Comparison of ENCODE assay signal across 8 cellular contexts in the genomic region with DNA sequence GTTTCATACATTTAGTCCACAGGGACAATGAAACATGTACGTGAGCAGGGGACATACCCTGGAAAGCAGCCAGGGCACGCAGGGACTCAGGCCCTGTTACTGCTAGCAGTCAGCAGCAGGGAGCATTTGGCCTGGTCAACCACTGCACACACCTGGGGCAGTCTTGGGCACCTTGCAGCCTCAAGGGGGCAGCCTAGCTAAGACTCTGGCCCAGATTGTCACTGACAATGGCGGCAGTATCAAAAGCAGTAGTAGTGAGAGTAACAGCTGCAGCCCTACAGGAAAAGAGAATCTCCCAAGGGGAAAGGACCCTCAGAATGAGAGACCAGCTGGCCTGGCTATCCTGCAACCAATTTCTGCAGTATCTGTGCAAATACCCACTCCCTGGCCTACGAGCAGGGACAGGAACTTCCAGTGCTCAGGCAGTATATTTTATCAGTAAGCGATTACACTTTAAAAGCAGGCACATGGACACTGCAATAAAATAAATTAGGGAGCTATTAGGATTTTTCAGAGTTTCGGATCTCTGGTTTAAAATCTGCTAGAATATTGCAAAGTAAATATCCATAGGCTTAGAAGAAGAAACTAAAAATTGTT.
A peak's percentile ranks its signal among the peaks of the same experiment; 100 is the strongest.
DNase-seq lines count a peak whose midpoint lies in the region; ATAC-seq, FAIRE-seq and TF ChIP-seq lines count a peak whose summit lies in the region.

No MANE protein-coding gene starts in this region.

- BruUV-seq in HepG2 (replicated peaks; lab: Mats Ljungman, UMichigan): no TSS peak

- DNase-seq in NCI-H2196 (lab: John Stamatoyannopoulos, UW; ENCODE audit: unreplicated experiment) (peak; percentile 29), NCI-H2196 treated with DMSO at 0.1 percent for 48 hours (lab: John Stamatoyannopoulos, UW; ENCODE audit: unreplicated experiment) (no peak), NCI-H128 (lab: John Stamatoyannopoulos, UW; ENCODE audit: unreplicated experiment) (peak; percentile 3), activated B cell treated with CpG ODN at 0.5 μM for 24 hours (peak; percentile 25), caudate nucleus (lab: John Stamatoyannopoulos, UW) (peak in 37 of 61 donors; percentile 1 to 37 (median 7)), HepG2 (ENCODE audit: low spot score) (peak; percentile 60)
- peak; percentile 30 for DNase-seq in stimulated activated CD8-positive, alpha-beta memory T cell treated with anti-CD3 and anti-CD28 coated beads, Interleukin-12 subunit alpha, Interleukin-12 subunit beta, amount 100 ng/mL, for 1 hour (ENCODE audit: low read depth)

- no peaks in the 10 kb centered on the region for H3K36me3 Mint-ChIP-seq in activated B cell treated with CpG ODN at 0.5 μM for 24 hours (ENCODE audit: low read depth)

- H3K27me3 Mint-ChIP-seq in activated B cell treated with CpG ODN at 0.5 μM for 24 hours: peaks cover 2% of the 10 kb centered on the region

- peaks cover 8% of the 10 kb centered on the region for H3K4me1 Mint-ChIP-seq in activated B cell treated with CpG ODN at 0.5 μM for 24 hours

- H3K36me3 ChIP-seq in HepG2 (replicated peaks in 1 of 2; ENCODE audit: control insufficient read depth in 1 of 2, insufficient read depth in 2 of 2, low read length in 2 of 2): no peaks in the 10 kb centered on the region

- in situ Hi-C loops in HepG2 (cut with HindIII; ENCODE audit: extremely low pct_ligation_motif_present, low pct_unique_long_range_greater_than_20kb): loop anchor here (5.0 to 10.0 kb wide), 2 partner anchors 230 to 418 kb away; no protein-coding TSS in a partner anchor

- no peak overlapping the region for H2AFZ ChIP-seq in HepG2 (ENCODE audit: low read length)

- ATAC-seq in HG02798 (IDR thresholded peaks at IDR 0.05; ENCODE audit: poor library complexity, unreplicated experiment) (peak; percentile 99), activated B cell treated with CpG ODN at 0.5 μM for 24 hours (ENCODE audit: low read depth) (peak; percentile 95), HepG2 (peak; percentile 100)

- peak; percentile 72 for TF ChIP-seq RAD21 in HepG2 (CRISPR knock-in tag; IDR thresholded peaks at IDR 0.05)

- peak overlapping the region; percentile 24; the same call in 1 of the 2 replicates for H3K4me2 ChIP-seq in HepG2 (ENCODE audit: low read depth, low read length)

- TF ChIP-seq EP300 in HepG2 (IDR thresholded peaks at IDR 0.05; ENCODE audit: low read depth in 2 of 2, low read length in 2 of 2) (no peak), HepG2 (CRISPR knock-in tag; IDR thresholded peaks at IDR 0.05; ENCODE audit: borderline replicate concordance) (no peak)

- CTCF ChIA-PET in activated B cell treated with CpG ODN at 0.5 μM for 24 hours (lab: Charles Lee) (interaction anchor here (0.7 to 9.5 kb wide), 5 partner anchors 9 to 422 kb away, joined by 3 to 193 read pairs (median 6); no protein-coding TSS in a partner anchor), HepG2 (lab: Yijun Ruan, JAX; ENCODE audit: low intra/inter-chr PET ratio, low total read pairs) (interaction anchor here (1.3 to 3.5 kb wide), 3 partner anchors 226 to 423 kb away, joined by 5 to 42 read pairs (median 5); no protein-coding TSS in a partner anchor)

- H3K27me3 ChIP-seq in HepG2 (ENCODE audit: control insufficient read depth in 1 of 2, insufficient read depth in 2 of 2, low read length in 2 of 2): no peaks in the 10 kb centered on the region

- no peaks in the 10 kb centered on the region for H4K20me1 ChIP-seq in HepG2 (ENCODE audit: insufficient read depth, low read length)

- H3K4me3 ChIP-seq in HepG2 (replicated peaks in 1 of 3; ENCODE audit: insufficient read depth in 1 of 3, low read depth in 2 of 3, low read length in 3 of 3): no peak overlapping the region

- 38% methylated on average over 3 of the region's 6 CpGs for WGBS in HepG2 (ENCODE audit: low lambda C conversion rate)

- POLR2A ChIA-PET in activated B cell treated with CpG ODN at 0.5 μM for 24 hours (lab: Charles Lee) (interaction anchor here (0.9 kb wide), 1 partner anchor 40 kb away, joined by 5 read pairs; no protein-coding TSS in a partner anchor), HepG2 (lab: Yijun Ruan, JAX) (no interaction called here)

- TF ChIP-seq POLR2A in HepG2 (IDR thresholded peaks at IDR 0.05; ENCODE audit: insufficient read depth in 1 of 2, low read depth in 2 of 2, low read length in 2 of 2): no peak

- no peak overlapping the region for H3K4me3 Mint-ChIP-seq in activated B cell treated with CpG ODN at 0.5 μM for 24 hours

- H3K9ac ChIP-seq in HepG2 (ENCODE audit: insufficient read depth, low read depth, low read length): no peak overlapping the region

- TF ChIP-seq CTCF in activated B cell treated with CpG ODN at 0.5 μM for 24 hours (IDR thresholded peaks at IDR 0.05) (no peak), HepG2 (CRISPR knock-in tag; IDR thresholded peaks at IDR 0.05) (peak; percentile 90)

- no peaks in the 10 kb centered on the region for H3K9me3 Mint-ChIP-seq in activated B cell treated with CpG ODN at 0.5 μM for 24 hours

- no peaks in the 10 kb centered on the region for H3K9me3 ChIP-seq in HepG2 (ENCODE audit: low read length)

- FAIRE-seq in HepG2 (lab: Jason Lieb, UNC): peak; percentile 71

- H3K79me2 ChIP-seq in HepG2 (ENCODE audit: insufficient read depth, low read length): no peaks in the 10 kb centered on the region

- H3K27ac ChIP-seq in caudate nucleus (ENCODE audit: low read depth, low read length): no peak overlapping the region
- H3K27ac ChIP-seq in HepG2 (ENCODE audit: extremely low read length, insufficient read depth, low read length): no peak overlapping the region

- intact Hi-C loops in activated B cell treated with CpG ODN at 0.5 μM for 24 hours (cut with micrococcal nuclease) (loop anchor here (1.0 to 5.0 kb wide), 4 partner anchors 88 to 1665 kb away; no protein-coding TSS in a partner anchor), HepG2 (cut with micrococcal nuclease; ENCODE audit: unreplicated experiment) (loop anchor here (1.0 to 5.0 kb wide), 4 partner anchors 180 to 1665 kb away; no protein-coding TSS in a partner anchor)

- no peak overlapping the region for H3K27ac Mint-ChIP-seq in activated B cell treated with CpG ODN at 0.5 μM for 24 hours

- no peaks in the 10 kb centered on the region for H3K4me1 ChIP-seq in HepG2 (ENCODE audit: insufficient read depth, low read length)

TF ChIP-seq in HepG2, 621 proteins besides CTCF, POLR2A, EP300 and RAD21 (continues in another document):
- TF ChIP-seq ZKSCAN1 (IDR thresholded peaks at IDR 0.05; ENCODE audit: low read length) (no peak), ZFP90 (CRISPR knock-in tag; IDR thresholded peaks at IDR 0.05; ENCODE audit: borderline replicate concordance) (no peak), DNMT3B (CRISPR knock-in tag; conservative IDR thresholded peaks at IDR 0.05) (no peak), ZMYM4 (CRISPR knock-in tag; IDR thresholded peaks at IDR 0.05) (0 out of 2 replicates have a peak, but pooled peaks have one; percentile 17), KDM5B (CRISPR knock-in tag; IDR thresholded peaks at IDR 0.05; ENCODE audit: borderline replicate concordance) (peak; percentile 20; the same call in 1 of the 2 replicates), ZNF644 (CRISPR knock-in tag; IDR thresholded peaks at IDR 0.05; ENCODE audit: low read depth) (0 out of 2 replicates have a peak, but pooled peaks have one; percentile 18), MEIS1 (CRISPR knock-in tag; IDR thresholded peaks at IDR 0.05; ENCODE audit: borderline replicate concordance) (0 out of 2 replicates have a peak, but pooled peaks have one; percentile 25), CBX5 (CRISPR knock-in tag; IDR thresholded peaks at IDR 0.05; ENCODE audit: borderline replicate concordance) (0 out of 2 replicates have a peak, but pooled peaks have one; percentile 60), ZNF160 (CRISPR knock-in tag; IDR thresholded peaks at IDR 0.05) (0 out of 2 replicates have a peak, but pooled peaks have one; percentile 37), NRL (CRISPR knock-in tag; IDR thresholded peaks at IDR 0.05; ENCODE audit: borderline replicate concordance) (no peak), ZNF83 (CRISPR knock-in tag; IDR thresholded peaks at IDR 0.05; ENCODE audit: borderline replicate concordance) (no peak), XRCC5 (optimal IDR thresholded peaks at IDR 0.05; ENCODE audit: low read length) (peak; percentile 78), POGZ (CRISPR knock-in tag; IDR thresholded peaks at IDR 0.05) (peak; percentile 29; the same call in 1 of the 2 replicates), ZFX (CRISPR knock-in tag; IDR thresholded peaks at IDR 0.05; ENCODE audit: low read depth) (peak; percentile 45), SP4 (CRISPR knock-in tag; IDR thresholded peaks at IDR 0.05) (no peak)
- TF ChIP-seq, protein P1, sequence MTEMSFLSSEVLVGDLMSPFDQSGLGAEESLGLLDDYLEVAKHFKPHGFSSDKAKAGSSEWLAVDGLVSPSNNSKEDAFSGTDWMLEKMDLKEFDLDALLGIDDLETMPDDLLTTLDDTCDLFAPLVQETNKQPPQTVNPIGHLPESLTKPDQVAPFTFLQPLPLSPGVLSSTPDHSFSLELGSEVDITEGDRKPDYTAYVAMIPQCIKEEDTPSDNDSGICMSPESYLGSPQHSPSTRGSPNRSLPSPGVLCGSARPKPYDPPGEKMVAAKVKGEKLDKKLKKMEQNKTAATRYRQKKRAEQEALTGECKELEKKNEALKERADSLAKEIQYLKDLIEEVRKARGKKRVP (CRISPR knock-in tag; IDR thresholded peaks at IDR 0.05): no peak
- TF ChIP-seq, protein P2, sequence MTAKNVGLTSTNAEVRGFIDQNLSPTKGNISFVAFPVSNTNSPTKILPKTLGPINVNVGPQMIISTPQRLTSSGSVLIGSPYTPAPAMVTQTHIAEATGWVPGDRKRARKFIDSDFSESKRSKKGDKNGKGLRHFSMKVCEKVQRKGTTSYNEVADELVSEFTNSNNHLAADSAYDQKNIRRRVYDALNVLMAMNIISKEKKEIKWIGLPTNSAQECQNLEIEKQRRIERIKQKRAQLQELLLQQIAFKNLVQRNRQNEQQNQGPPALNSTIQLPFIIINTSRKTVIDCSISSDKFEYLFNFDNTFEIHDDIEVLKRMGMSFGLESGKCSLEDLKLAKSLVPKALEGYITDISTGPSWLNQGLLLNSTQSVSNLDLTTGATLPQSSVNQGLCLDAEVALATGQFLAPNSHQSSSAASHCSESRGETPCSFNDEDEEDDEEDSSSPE (CRISPR knock-in tag; IDR thresholded peaks at IDR 0.05): 0 out of 2 replicates have a peak, but pooled peaks have one; percentile 22
- TF ChIP-seq, protein P3, sequence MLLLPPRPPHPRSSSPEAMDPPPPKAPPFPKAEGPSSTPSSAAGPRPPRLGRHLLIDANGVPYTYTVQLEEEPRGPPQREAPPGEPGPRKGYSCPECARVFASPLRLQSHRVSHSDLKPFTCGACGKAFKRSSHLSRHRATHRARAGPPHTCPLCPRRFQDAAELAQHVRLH (CRISPR knock-in tag; IDR thresholded peaks at IDR 0.05; ENCODE audit: borderline replicate concordance, low read depth): 0 out of 2 replicates have a peak, but pooled peaks have one; percentile 36
